Comparison of ENCODE assay signal across 12 cellular contexts in the genomic region with DNA sequence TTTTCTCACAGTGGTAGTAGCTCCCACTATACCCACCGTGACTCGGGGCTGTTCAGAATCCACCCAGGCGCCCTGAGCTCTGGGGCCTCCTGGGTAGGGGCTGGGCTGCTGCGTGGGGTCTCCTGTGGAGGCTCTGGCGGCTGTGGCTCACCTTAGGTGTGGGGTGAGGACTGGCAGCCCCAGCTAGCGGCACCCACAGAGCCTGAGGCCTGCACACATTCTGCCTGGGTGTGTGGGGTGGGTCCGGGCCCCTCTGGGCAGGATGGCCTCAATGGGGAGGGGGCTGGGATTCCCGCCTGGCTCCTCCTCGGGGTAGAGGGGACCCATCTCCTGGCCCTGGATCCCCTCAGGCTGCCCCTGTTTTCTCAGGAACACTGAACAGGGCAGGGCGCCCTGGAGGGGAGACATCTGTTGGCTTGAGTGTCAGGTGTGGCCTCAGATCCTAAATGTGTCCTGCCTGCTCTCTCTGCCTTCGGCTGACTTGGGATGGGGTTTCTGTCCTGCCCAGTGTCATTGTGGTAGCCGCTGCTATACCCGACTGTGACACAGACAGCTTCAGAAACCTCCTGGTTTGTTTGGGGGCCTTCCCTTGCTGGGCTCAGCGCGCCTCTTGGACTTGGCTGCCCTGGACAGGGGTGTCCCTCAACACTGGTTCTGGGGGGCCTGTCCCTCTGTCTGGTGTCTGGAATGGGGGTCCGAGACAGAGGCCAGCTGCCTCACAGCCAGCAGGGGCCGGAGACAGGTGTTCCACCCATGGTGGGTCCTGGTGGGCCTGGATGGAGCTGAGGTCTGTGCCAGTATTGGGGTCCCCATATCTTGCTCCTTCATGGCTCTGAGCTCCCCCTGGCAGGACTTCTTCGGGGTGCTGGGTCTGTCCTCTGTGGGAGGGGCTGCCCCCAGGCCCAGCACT.
DNase-seq lines count a peak whose midpoint lies in the region; ATAC-seq and TF ChIP-seq lines count a peak whose summit lies in the region.
"Had no signal": no experiment of that assay in that cellular context is flagged by ENCODE, and none has a peak within 500 bp of the region (broad histone marks: within the 10 kb centered on the region; RNA-seq: fewer than 3 reads in every experiment).

No MANE protein-coding gene starts in this region.

- no peak overlapping the region for H2AFZ ChIP-seq in Loucy (ENCODE audit: low read length)

- no peak for TF ChIP-seq POLR2A in heart left ventricle (IDR thresholded peaks at IDR 0.05)

- H3K27ac Mint-ChIP-seq in CD8-positive, alpha-beta memory T cell: no peak overlapping the region

- no peak overlapping the region for H3K4me3 ChIP-seq in CD8-positive, alpha-beta memory T cell (ENCODE audit: low read length)
- peak overlapping the region; percentile 70 for H3K4me3 ChIP-seq in Loucy (ENCODE audit: low read length, poor library complexity, severe bottlenecking)
- H3K4me3 ChIP-seq in heart left ventricle: no peak overlapping the region
- H3K4me3 ChIP-seq: BLaER1 treated with 17β-estradiol and CSF1 and Interleukin-3, amounts not matched to agents 10 nM and 100 nM had no signal

- CTCF ChIA-PET in CD8-positive, alpha-beta memory T cell (lab: Charles Lee): no interaction called here

- peak overlapping the region in 1 of 7 donors; percentile 75 for H3K4me3 Mint-ChIP-seq in CD8-positive, alpha-beta memory T cell

- peak overlapping the region; percentile 86 for H3K4me2 ChIP-seq in Loucy (ENCODE audit: low read depth, low read length, poor library complexity, severe bottlenecking)
- H3K4me2 ChIP-seq: BLaER1 treated with 17β-estradiol and CSF1 and Interleukin-3, amounts not matched to agents 10 nM and 100 nM; SK-N-SH had no signal

- H3K9ac ChIP-seq in Loucy (ENCODE audit: low read depth, low read length, poor library complexity, severe bottlenecking): peak overlapping the region; percentile 84
- H3K9ac ChIP-seq: BLaER1 treated with 17β-estradiol and CSF1 and Interleukin-3, amounts not matched to agents 10 nM and 100 nM; SK-N-SH had no signal

- peak in 3 of 5 donors; percentile 0 to 23 (median 0) for DNase-seq in CD8-positive, alpha-beta memory T cell
- DNase-seq in heart left ventricle (peak in 4 of 5 donors; percentile 3 to 51 (median 17)), sciatic nerve (ENCODE audit: low spot score) (peak; percentile 45), NCI-H1092 treated with DMSO at 0.1 percent for 48 hours (lab: John Stamatoyannopoulos, UW) (no peak), cortex of kidney (lab: John Stamatoyannopoulos, UW) (no peak)
- DNase-seq: HCEC 1CT, mesenchymal stem cell, NCI-H1105 treated with DMSO at 0.1 percent for 48 hours, SK-N-SH had no signal

- no peaks in the 10 kb centered on the region for H3K36me3 ChIP-seq in CD8-positive, alpha-beta memory T cell (ENCODE audit: insufficient read depth, low read length)
- H3K36me3 ChIP-seq in Loucy (ENCODE audit: insufficient read depth, low read length) (no peaks in the 10 kb centered on the region), heart left ventricle (no peaks in the 10 kb centered on the region)
- H3K36me3 ChIP-seq: BLaER1 treated with 17β-estradiol and CSF1 and Interleukin-3, amounts not matched to agents 10 nM and 100 nM had no signal

- POLR2A ChIA-PET in CD8-positive, alpha-beta memory T cell (lab: Charles Lee): no interaction called here

- peaks cover 0 to 4% of the 10 kb centered on the region in 2 donors for H3K27me3 Mint-ChIP-seq in CD8-positive, alpha-beta memory T cell

- H3K27me3 ChIP-seq in CD8-positive, alpha-beta memory T cell (ENCODE audit: insufficient read depth, low read length, poor library complexity, severe bottlenecking): no peaks in the 10 kb centered on the region
- H3K27me3 ChIP-seq in Loucy (ENCODE audit: insufficient read depth, low read length, poor library complexity, severe bottlenecking) (no peaks in the 10 kb centered on the region), heart left ventricle (peaks cover 0 to 26% (median 0%) of the 10 kb centered on the region in 9 donors)
- H3K27me3 ChIP-seq: BLaER1 treated with 17β-estradiol and CSF1 and Interleukin-3, amounts not matched to agents 10 nM and 100 nM had no signal

- intact Hi-C loops in heart left ventricle (cut with DNase I) (no loop called here), sciatic nerve (cut with DNase I) (no loop called here)

- ATAC-seq in heart left ventricle (no peak), sciatic nerve (peak; percentile 20), GM19328 (IDR thresholded peaks at IDR 0.05; ENCODE audit: unreplicated experiment) (no peak)

- WGBS in heart left ventricle, 4 donors: 69 to 82% (median 74%) methylated on average over 14 to 18 of the region's 18 CpGs

- no peaks in the 10 kb centered on the region for H3K9me2 ChIP-seq in Loucy (replicated peaks; ENCODE audit: low read depth, low read length)
- H3K9me2 ChIP-seq: SK-N-SH had no signal

- H4K20me1 ChIP-seq in Loucy (ENCODE audit: insufficient read depth, low read length, poor library complexity, severe bottlenecking): no peaks in the 10 kb centered on the region
- H4K20me1 ChIP-seq: BLaER1 treated with 17β-estradiol and CSF1 and Interleukin-3, amounts not matched to agents 10 nM and 100 nM had no signal

- H3K4me1 Mint-ChIP-seq in CD8-positive, alpha-beta memory T cell: peaks cover 0 to 4% (median 3%) of the 10 kb centered on the region in 3 donors

- no peaks in the 10 kb centered on the region for H3K9me3 Mint-ChIP-seq in CD8-positive, alpha-beta memory T cell

- TF ChIP-seq CTCF in Loucy (conservative IDR thresholded peaks at IDR 0.05; ENCODE audit: low read length) (no peak), heart left ventricle (IDR thresholded peaks at IDR 0.05) (no peak)

- no peaks in the 10 kb centered on the region for H3K9me3 ChIP-seq in CD8-positive, alpha-beta memory T cell (ENCODE audit: low read length)
- H3K9me3 ChIP-seq in Loucy (ENCODE audit: insufficient read depth, low read depth, low read length) (no peaks in the 10 kb centered on the region), heart left ventricle (no peaks in the 10 kb centered on the region)
- H3K9me3 ChIP-seq: BLaER1 treated with 17β-estradiol and CSF1 and Interleukin-3, amounts not matched to agents 10 nM and 100 nM; SK-N-SH had no signal

- peaks cover 63% of the 10 kb centered on the region for H3K79me2 ChIP-seq in Loucy (ENCODE audit: insufficient read depth, low read length)

- no peaks in the 10 kb centered on the region for H3F3A ChIP-seq in Loucy (ENCODE audit: low read depth)

- H3K36me3 Mint-ChIP-seq in CD8-positive, alpha-beta memory T cell: no peaks in the 10 kb centered on the region

- no peaks in the 10 kb centered on the region for H3K4me1 ChIP-seq in CD8-positive, alpha-beta memory T cell (ENCODE audit: insufficient read depth, low read length)
- H3K4me1 ChIP-seq in Loucy (ENCODE audit: insufficient read depth, low read length, poor library complexity, severe bottlenecking) (peaks cover 68% of the 10 kb centered on the region), heart left ventricle (no peaks in the 10 kb centered on the region)
- H3K4me1 ChIP-seq: BLaER1 treated with 17β-estradiol and CSF1 and Interleukin-3, amounts not matched to agents 10 nM and 100 nM had no signal

- no peak overlapping the region for H3K27ac ChIP-seq in CD8-positive, alpha-beta memory T cell (ENCODE audit: low read depth, low read length)
- no peak overlapping the region for H3K27ac ChIP-seq in heart left ventricle
- H3K27ac ChIP-seq: BLaER1 treated with 17β-estradiol and CSF1 and Interleukin-3, amounts not matched to agents 10 nM and 100 nM had no signal

Comparison
In these comparisons a context has a peak if more than half of its experiments do, and no peak if none do; other contexts are left out.
1. DNase-seq: peak in CD8-positive, alpha-beta memory T cell (3 of 5), heart left ventricle (4 of 5) and sciatic nerve (single experiment); none in NCI-H1092 treated with DMSO at 0.1 percent for 48 hours (single experiment) and cortex of kidney (single experiment).